In genomic region chr16:80511824-80512223, GRCh38 we compare ENCODE assay signal across 36 cellular contexts. TPM values are rescaled to one million over a fixed set of nuclear protein-coding genes. Genes with fewer than 3 reads are reported as not detected.
"Had no signal": no experiment of that assay in that cellular context is flagged by ENCODE, and none has a peak within 500 bp of the region (broad histone marks: within the 10 kb centered on the region; RNA-seq: fewer than 3 reads in every experiment).

No MANE protein-coding gene starts in this region.

- H3K4me3 ChIP-seq: adrenal gland, body of pancreas, cardiac muscle cell had no signal

- ATAC-seq: activated CD8-positive, alpha-beta T cell treated with anti-CD3 and anti-CD28 coated beads for 36 hours; activated naive CD4-positive, alpha-beta T cell treated with anti-CD3 and anti-CD28 coated beads, Interleukin-2, amount 50 U/mL, for 72 hours; activated T-cell treated with anti-CD3 and anti-CD28 coated beads, Interleukin-2, amount 50 U/mL, for 4 hours; activated T-cell treated with anti-CD3 and anti-CD28 coated beads, Interleukin-2, amount 50 U/mL, for 72 hours; activated T-helper 17 cell treated with anti-CD3 and anti-CD28 coated beads, Interleukin-2, amount 50 U/mL, for 72 hours; body of pancreas had no signal

- H3K27ac ChIP-seq: adrenal gland, body of pancreas, cardiac muscle cell, VCaP had no signal

- DNase-seq: activated B cell treated with CpG ODN at 0.5 μM for 24 hours; activated CD4-positive, alpha-beta memory T cell treated with anti-CD3 and anti-CD28 coated beads for 36 hours; activated CD4-positive, alpha-beta T cell treated with anti-CD3 and anti-CD28 coated beads for 4 hours; activated CD4-positive, alpha-beta T cell treated with anti-CD3 and anti-CD28 coated beads, Interleukin-2, amount 10 ng/mL, durations not matched to agents 24 days and 14 days; activated CD4-positive, alpha-beta T cell treated with anti-CD3 and anti-CD28 coated beads, Interleukin-2, amount 50 U/mL, for 1 hour; activated CD4-positive, alpha-beta T cell treated with anti-CD3 and anti-CD28 coated beads, Interleukin-2, amount 50 U/mL, for 4 hours; activated CD4-positive, CD25-positive, alpha-beta regulatory T cell treated with anti-CD3 and anti-CD28 coated beads, Interleukin-2, amount 50 U/mL, for 72 hours; activated CD8-positive, alpha-beta memory T cell treated with anti-CD3 and anti-CD28 coated beads, Interleukin-2, amount 50 U/mL, for 4 hours; activated CD8-positive, alpha-beta T cell treated with anti-CD3 and anti-CD28 coated beads for 36 hours; activated effector memory CD4-positive, alpha-beta T cell treated with anti-CD3 and anti-CD28 coated beads, Interleukin-2, amount 50 U/mL, for 16 hours; activated gamma-delta T cell treated with Interleukin-2 at 50 U/mL for 16 hours; activated naive CD4-positive, alpha-beta T cell; activated naive CD4-positive, alpha-beta T cell treated with anti-CD3 and anti-CD28 coated beads for 36 hours; activated naive CD4-positive, alpha-beta T cell treated with anti-CD3 and anti-CD28 coated beads, Interleukin-2, amount 50 U/mL, for 16 hours; activated naive CD8-positive, alpha-beta T cell treated with anti-CD3 and anti-CD28 coated beads for 36 hours; activated T-cell treated with anti-CD3 and anti-CD28 coated beads for 4 hours; activated T-cell treated with anti-CD3 and anti-CD28 coated beads, Interleukin-2, amount 50 U/mL, for 1 hour; activated T-cell treated with anti-CD3 and anti-CD28 coated beads, Interleukin-2, amount 50 U/mL, for 4 hours; activated T-cell treated with anti-CD3 and anti-CD28 coated beads, Interleukin-2, amount 50 U/mL, for 72 hours; adrenal gland; amniotic stem cell; aorta; body of pancreas; caudate nucleus; cerebellar nuclear complex; T-helper 1 cell; T-helper 2 cell; T-helper 9 cell had no signal

- H3K4me1 ChIP-seq: adrenal gland, body of pancreas had no signal

- H3K36me3 ChIP-seq: adrenal gland, cardiac muscle cell had no signal

- H3K27me3 ChIP-seq: adrenal gland, cardiac muscle cell had no signal

- H3K9me3 ChIP-seq: adrenal gland, body of pancreas had no signal

RNA-seq across cellular contexts. Expression of gene DYNLRB2, which starts 29.0 kb away (rescaled TPM):
- total RNA-seq: activated CD4-positive, alpha-beta memory T cell treated with anti-CD3 and anti-CD28 coated beads for 36 hours; activated CD4-positive, alpha-beta T cell treated with anti-CD3 and anti-CD28 coated beads, Interleukin-2, amount 10 ng/mL, durations not matched to agents 24 days and 14 days; activated CD8-positive, alpha-beta T cell treated with anti-CD3 and anti-CD28 coated beads for 36 hours; activated naive CD4-positive, alpha-beta T cell treated with anti-CD3 and anti-CD28 coated beads for 36 hours; activated naive CD4-positive, alpha-beta T cell treated with anti-CD3 and anti-CD28 coated beads, Interleukin-2, amount 50 U/mL, for 72 hours; activated T-cell treated with anti-CD3 and anti-CD28 coated beads, Interleukin-2, amount 50 U/mL, for 4 hours; activated T-helper 1 cell treated with anti-CD3 and anti-CD28 coated beads, Interleukin-12 subunit alpha, Interleukin-12 subunit beta, Interleukin-2, Interleukin-4 antibody, amounts not matched to agents 30 ng/mL and 10 ng/mL and 1 ng/mL, durations not matched to agents 14 hours and 24 hours and 36 hours; activated T-helper 17 cell treated with anti-CD3 and anti-CD28 coated beads, Interleukin-2, amount 50 U/mL, for 72 hours; aorta; astrocyte; body of pancreas; bronchial epithelial cell; cardiac muscle cell; chondrocyte had no signal
